In genomic region chr10:132659206-132660091, GRCh38 we compare ENCODE assay signal across 17 cellular contexts.
DNase-seq lines count a peak whose midpoint lies in the region; ATAC-seq and TF ChIP-seq lines count a peak whose summit lies in the region.
"Had no signal": no experiment of that assay in that cellular context is flagged by ENCODE, and none has a peak within 500 bp of the region (broad histone marks: within the 10 kb centered on the region; RNA-seq: fewer than 3 reads in every experiment).

No MANE protein-coding gene starts in this region.

- H3K4me3 Mint-ChIP-seq in endothelial cell (ENCODE audit: unreplicated experiment): peak overlapping the region; percentile 2
- H3K4me3 Mint-ChIP-seq: H9 had no signal

- intact Hi-C loops in right cardiac atrium (cut with DNase I): loop anchor here in 2 of 4 donors (10.0 kb wide), 3 partner anchors 125 to 465 kb away; partner anchors contain the start of gene NKX6-2 (in 1 of the 2)
- intact Hi-C loops in prostate gland (cut with DNase I): loop anchor here (10.0 kb wide), 1 partner anchor 125 kb away; the partner anchor contains the start of gene NKX6-2

- H3K27me3 ChIP-seq in H7 (ENCODE audit: control insufficient read depth, insufficient read depth, low read length) (no peaks in the 10 kb centered on the region), right cardiac atrium (ENCODE audit: control insufficient read depth, insufficient read depth) (no peaks in the 10 kb centered on the region), prostate gland (replicated peaks; ENCODE audit: insufficient read depth) (no peaks in the 10 kb centered on the region)

- H3K4me1 Mint-ChIP-seq in endothelial cell (ENCODE audit: unreplicated experiment): no peaks in the 10 kb centered on the region

- H3K27ac Mint-ChIP-seq in endothelial cell (ENCODE audit: unreplicated experiment): no peak overlapping the region
- H3K27ac Mint-ChIP-seq: H9 had no signal

- H3K27me3 Mint-ChIP-seq in endothelial cell (ENCODE audit: unreplicated experiment): no peaks in the 10 kb centered on the region

- H3K4me1 ChIP-seq in right cardiac atrium (ENCODE audit: control insufficient read depth, insufficient read depth, low read length) (no peaks in the 10 kb centered on the region), prostate gland (replicated peaks) (no peaks in the 10 kb centered on the region)

- H3K9me3 ChIP-seq in right cardiac atrium (ENCODE audit: control insufficient read depth, low read length): no peaks in the 10 kb centered on the region
- H3K9me3 ChIP-seq in prostate gland: no peaks in the 10 kb centered on the region

- ATAC-seq in right cardiac atrium: peak; percentile 56 to 83
- ATAC-seq in SK-N-SH treated with all-trans-retinoic acid at 6 μM for 48 hours: no peak
- ATAC-seq in HG02678 (IDR thresholded peaks at IDR 0.05; ENCODE audit: unreplicated experiment): no peak

- peaks cover 14% of the 10 kb centered on the region for H3K36me3 Mint-ChIP-seq in endothelial cell (ENCODE audit: low read depth, unreplicated experiment)

- DNase-seq in H7 (peak; percentile 46), endothelial cell (ENCODE audit: low spot score) (no peak), right cardiac atrium (peak in 2 of 3 donors; percentile 82 to 84), prostate gland (ENCODE audit: low spot score) (peak; percentile 42), HuH-7.5 (ENCODE audit: low spot score) (no peak)
- DNase-seq: DND-41; GF-D8; H9; MV-4-11; NCI-H1417 treated with DMSO at 0.1 percent for 48 hours; NCI-H1930; NCI-H446; NCI-H69; NK-92 treated with Interleukin-12 subunit alpha and Interleukin-12 subunit beta, amount 100 ng/mL, for 24 hours had no signal

- H3K9me3 Mint-ChIP-seq in endothelial cell (ENCODE audit: unreplicated experiment): no peaks in the 10 kb centered on the region
- H3K9me3 Mint-ChIP-seq: H9 had no signal

- no peak overlapping the region for H3K27ac ChIP-seq in right cardiac atrium (ENCODE audit: low read length)
- H3K27ac ChIP-seq in prostate gland: peak overlapping the region in 1 of 2 donors; percentile 14
- H3K27ac ChIP-seq: C4-2B had no signal

- no peaks in the 10 kb centered on the region for H3K36me3 ChIP-seq in H7 (replicated peaks; ENCODE audit: control insufficient read depth, insufficient read depth, low read length)
- H3K36me3 ChIP-seq in prostate gland: no peaks in the 10 kb centered on the region

- no peak for TF ChIP-seq POLR2A in prostate gland (IDR thresholded peaks at IDR 0.05)

- WGBS in right cardiac atrium: 90% methylated on average over 35 of the region's 35 CpGs
- WGBS in prostate gland: 92% methylated on average over 35 of the region's 35 CpGs

- H3K4me3 ChIP-seq in H7 (ENCODE audit: insufficient read depth, low read depth, low read length) (no peak overlapping the region), right cardiac atrium (ENCODE audit: low read length) (no peak overlapping the region), prostate gland (no peak overlapping the region)

- TF ChIP-seq CTCF in endothelial cell (IDR thresholded peaks at IDR 0.05; ENCODE audit: unreplicated experiment): no peak
- TF ChIP-seq CTCF in prostate gland (IDR thresholded peaks at IDR 0.05): no peak

TF ChIP-seq in SK-N-SH treated with all-trans-retinoic acid at 6 μM for 48 hours, 23 proteins besides CTCF, POLR2A, EP300 and RAD21:
- no peak for TF ChIP-seq OSR1 (CRISPR knock-in tag; IDR thresholded peaks at IDR 0.05)
TF ChIP-seq in SK-N-SH treated with all-trans-retinoic acid at 6 μM for 48 hours: peak in this region for 0.

Comparison
In these comparisons a context has a peak if more than half of its experiments do, and no peak if none do; other contexts are left out.
1. DNase-seq: peak in H7 (single experiment), right cardiac atrium (2 of 3) and prostate gland (single experiment); none in endothelial cell (single experiment) and HuH-7.5 (single experiment).
2. ATAC-seq: peak in right cardiac atrium (2 of 2); none in SK-N-SH treated with all-trans-retinoic acid at 6 μM for 48 hours (single experiment) and HG02678 (single experiment).